Comparison of ENCODE assay signal across 18 cellular contexts in the genomic region with DNA sequence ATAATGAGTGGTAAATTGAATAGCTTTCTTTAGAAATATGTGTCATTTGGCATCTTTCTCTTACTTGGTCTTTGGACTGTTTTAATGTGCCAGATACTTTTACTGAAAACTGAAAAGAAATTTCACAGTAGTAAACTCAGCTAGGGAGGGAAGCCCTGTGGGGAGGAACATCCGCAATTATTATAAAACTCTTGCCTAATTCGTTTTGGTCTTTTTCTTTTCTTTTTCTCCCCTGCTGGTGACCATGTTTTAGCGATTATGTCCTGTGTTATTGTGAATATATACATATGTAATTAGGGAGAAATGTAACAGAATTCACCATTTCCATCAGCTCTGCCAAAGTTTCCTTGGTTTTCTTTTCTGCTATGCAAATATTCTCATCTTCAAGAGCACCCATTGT. TPM values are rescaled to one million over a fixed set of nuclear protein-coding genes. Genes with fewer than 3 reads are reported as not detected.
A peak's percentile ranks its signal among the peaks of the same experiment; 100 is the strongest.
DNase-seq lines count a peak whose midpoint lies in the region; ATAC-seq and TF ChIP-seq lines count a peak whose summit lies in the region.
"Had no signal": no experiment of that assay in that cellular context is flagged by ENCODE, and none has a peak within 500 bp of the region (broad histone marks: within the 10 kb centered on the region; RNA-seq: fewer than 3 reads in every experiment).

No MANE protein-coding gene starts in this region.

- no peak overlapping the region for H3K4me2 ChIP-seq in mammary epithelial cell (ENCODE audit: insufficient read depth, low read depth, low read length)

- peaks cover 36% of the 10 kb centered on the region for H3K4me1 Mint-ChIP-seq in chondrocyte (ENCODE audit: low read depth)
- H3K4me1 Mint-ChIP-seq: activated naive CD8-positive, alpha-beta T cell treated with anti-CD3 and anti-CD28 coated beads, Interleukin-2, amount 10 ng/mL, durations not matched to agents 7 days and 5 days had no signal

- BruUV-seq in mammary epithelial cell (replicated peaks; lab: Mats Ljungman, UMichigan), result no TSS peak

- CTCF ChIA-PET in mammary epithelial cell (lab: Charles Lee; ENCODE audit: low non-redundant PET), result no interaction called here

- DNase-seq in breast epithelium (ENCODE audit: low spot score in 2 of 2) (no peak), mammary epithelial cell (no peak), chondrocyte (ENCODE audit: low spot score) (no peak), medulla oblongata (ENCODE audit: extremely low spot score) (peak; percentile 11), suprapubic skin (ENCODE audit: low spot score in 2 of 2) (no peak)
- DNase-seq in activated effector memory CD4-positive, alpha-beta T cell treated with anti-CD3 and anti-CD28 coated beads, Interleukin-2, amount 50 U/mL, for 16 hours, result no peak
- DNase-seq: activated CD4-positive, CD25-positive, alpha-beta regulatory T cell; activated CD8-positive, alpha-beta memory T cell treated with anti-CD3 and anti-CD28 coated beads, Interleukin-2, amount 50 U/mL, for 4 hours; activated naive CD8-positive, alpha-beta T cell treated with anti-CD3 and anti-CD28 coated beads, Interleukin-2, amount 10 ng/mL, durations not matched to agents 7 days and 5 days; cortex of kidney; GOT3; naive B cell; NCI-H1105 treated with DMSO at 0.1 percent for 48 hours; NCI-H446 treated with DMSO at 0.1 percent for 48 hours; stomach had no signal

- TF ChIP-seq EP300 in suprapubic skin (IDR thresholded peaks at IDR 0.05), result no peak

- WGBS in mammary epithelial cell (ENCODE audit: low coverage, missing lambda C conversion rate), result 0% methylated on average over 3 of the region's 3 CpGs
- WGBS in suprapubic skin, result 21% methylated on average over 3 of the region's 3 CpGs

- no peak overlapping the region for H2AFZ ChIP-seq in mammary epithelial cell (ENCODE audit: low read depth, low read length)

- peaks cover 6% of the 10 kb centered on the region for H3K27me3 Mint-ChIP-seq in chondrocyte (ENCODE audit: low read depth)

- no peak for ATAC-seq in HG02852 (IDR thresholded peaks at IDR 0.05; ENCODE audit: unreplicated experiment)
- ATAC-seq in HG03469 (IDR thresholded peaks at IDR 0.05; ENCODE audit: unreplicated experiment), result no peak

- H3K4me3 ChIP-seq in breast epithelium, result peak overlapping the region in 2 of 3 donors; percentile 66 to 72
- H3K4me3 ChIP-seq in mammary epithelial cell (replicated peaks in 1 of 3; ENCODE audit: insufficient read depth in 1 of 3, low read depth in 2 of 3, low read length in 3 of 3), result no peak overlapping the region
- H3K4me3 ChIP-seq in suprapubic skin, result peak overlapping the region; percentile 58

- no peak overlapping the region for H3K27ac ChIP-seq in breast epithelium
- no peak overlapping the region for H3K27ac ChIP-seq in mammary epithelial cell (ENCODE audit: insufficient read depth, low read depth, low read length)
- no peak overlapping the region for H3K27ac ChIP-seq in suprapubic skin
- H3K27ac ChIP-seq: stomach had no signal

- dilution Hi-C loops in mammary epithelial cell (cut with HindIII; ENCODE audit: low sequenced_read_pairs), result no loop called here

- H3K9me3 ChIP-seq in breast epithelium (no peaks in the 10 kb centered on the region), mammary epithelial cell (replicated peaks; ENCODE audit: insufficient read depth, low read length) (no peaks in the 10 kb centered on the region), suprapubic skin (no peaks in the 10 kb centered on the region)
- H3K9me3 ChIP-seq: stomach had no signal

- no peaks in the 10 kb centered on the region for H3K9me3 Mint-ChIP-seq in chondrocyte (ENCODE audit: low read depth)
- H3K9me3 Mint-ChIP-seq: activated naive CD8-positive, alpha-beta T cell treated with anti-CD3 and anti-CD28 coated beads, Interleukin-2, amount 10 ng/mL, durations not matched to agents 7 days and 5 days had no signal

- in situ Hi-C loops in mammary epithelial cell (cut with MboI; ENCODE audit: low sequenced_read_pairs in 2 of 2), result no loop called here

- H3K36me3 ChIP-seq in breast epithelium (no peaks in the 10 kb centered on the region), mammary epithelial cell (ENCODE audit: insufficient read depth, low read length) (no peaks in the 10 kb centered on the region), suprapubic skin (no peaks in the 10 kb centered on the region)
- H3K36me3 ChIP-seq: stomach had no signal

- peak overlapping the region; percentile 91 for H3K4me3 Mint-ChIP-seq in chondrocyte (ENCODE audit: unreplicated experiment)
- H3K4me3 Mint-ChIP-seq: activated naive CD8-positive, alpha-beta T cell treated with anti-CD3 and anti-CD28 coated beads, Interleukin-2, amount 10 ng/mL, durations not matched to agents 7 days and 5 days had no signal

- H3K9ac ChIP-seq in mammary epithelial cell (ENCODE audit: insufficient read depth, low read length), result no peak overlapping the region

- no peak for TF ChIP-seq CTCF in breast epithelium (IDR thresholded peaks at IDR 0.05)
- TF ChIP-seq CTCF in mammary epithelial cell (conservative IDR thresholded peaks at IDR 0.05 in 1 of 2, IDR thresholded peaks at IDR 0.05 in 1 of 2; ENCODE audit: extremely low read depth in 1 of 2, insufficient read depth in 1 of 2, low read depth in 1 of 2, low read length in 2 of 2), result no peak
- TF ChIP-seq CTCF in chondrocyte (IDR thresholded peaks at IDR 0.05), result no peak
- TF ChIP-seq CTCF in suprapubic skin (IDR thresholded peaks at IDR 0.05), result no peak

- H3K27me3 ChIP-seq in breast epithelium (peaks cover 0 to 12% of the 10 kb centered on the region in 2 donors), mammary epithelial cell (ENCODE audit: insufficient read depth, low read length) (peaks cover 26% of the 10 kb centered on the region), suprapubic skin (peaks cover 55% of the 10 kb centered on the region)

- TF ChIP-seq POLR2A in breast epithelium (IDR thresholded peaks at IDR 0.05), result no peak
- TF ChIP-seq POLR2A in suprapubic skin (IDR thresholded peaks at IDR 0.05), result no peak

- intact Hi-C loops in breast epithelium (cut with DNase I; ENCODE audit: low total_unique reads), result no loop called here
- intact Hi-C loops in mammary epithelial cell (cut with micrococcal nuclease), result no loop called here

- no peaks in the 10 kb centered on the region for H4K20me1 ChIP-seq in mammary epithelial cell (ENCODE audit: insufficient read depth, low read length)

- H3K79me2 ChIP-seq in mammary epithelial cell (ENCODE audit: insufficient read depth, low read length), result no peaks in the 10 kb centered on the region

- no peak overlapping the region for H3K27ac Mint-ChIP-seq in chondrocyte (ENCODE audit: unreplicated experiment)
- H3K27ac Mint-ChIP-seq: activated naive CD8-positive, alpha-beta T cell treated with anti-CD3 and anti-CD28 coated beads, Interleukin-2, amount 10 ng/mL, durations not matched to agents 7 days and 5 days; naive B cell had no signal

- no peaks in the 10 kb centered on the region for H3K36me3 Mint-ChIP-seq in chondrocyte (ENCODE audit: low read depth)
- H3K36me3 Mint-ChIP-seq: activated naive CD8-positive, alpha-beta T cell treated with anti-CD3 and anti-CD28 coated beads, Interleukin-2, amount 10 ng/mL, durations not matched to agents 7 days and 5 days had no signal

- H3K4me1 ChIP-seq in breast epithelium (no peaks in the 10 kb centered on the region), mammary epithelial cell (ENCODE audit: insufficient read depth, low read length) (no peaks in the 10 kb centered on the region), suprapubic skin (peaks cover 20% of the 10 kb centered on the region)

RNA-seq across cellular contexts. Expression of gene DOK5, which starts 1.7 kb away (rescaled TPM):
- 1 to 10 TPM; 2.0 to 4.0 (median 3.4) TPM for total RNA-seq in breast epithelium
- total RNA-seq in mammary epithelial cell, result under 1 TPM in 1 of 2 donors, not detected in 1; 0.17 TPM
- not detected for polyA plus RNA-seq in mammary epithelial cell
- not detected for polyA minus RNA-seq in mammary epithelial cell
- 8.7 to 14.3 TPM (median 9.0 TPM) in 3 replicates for total RNA-seq in chondrocyte
- 1 to 10 TPM in 1 of 4 donors, under 1 TPM in 2, not detected in 1; 0.23 to 1.2 (median 0.89) TPM for total RNA-seq in suprapubic skin
- total RNA-seq: activated naive CD8-positive, alpha-beta T cell treated with anti-CD3 and anti-CD28 coated beads, Interleukin-2, amount 10 ng/mL, durations not matched to agents 7 days and 5 days had no signal
- polyA plus RNA-seq: keratinocyte had no signal

Comparison
In these comparisons a context has a peak if more than half of its experiments do, and no peak if none do; other contexts are left out.
1. H3K4me3 ChIP-seq: peak in breast epithelium (2 of 3) and suprapubic skin (single experiment); none in mammary epithelial cell (0 of 3).